In the genomic region with DNA sequence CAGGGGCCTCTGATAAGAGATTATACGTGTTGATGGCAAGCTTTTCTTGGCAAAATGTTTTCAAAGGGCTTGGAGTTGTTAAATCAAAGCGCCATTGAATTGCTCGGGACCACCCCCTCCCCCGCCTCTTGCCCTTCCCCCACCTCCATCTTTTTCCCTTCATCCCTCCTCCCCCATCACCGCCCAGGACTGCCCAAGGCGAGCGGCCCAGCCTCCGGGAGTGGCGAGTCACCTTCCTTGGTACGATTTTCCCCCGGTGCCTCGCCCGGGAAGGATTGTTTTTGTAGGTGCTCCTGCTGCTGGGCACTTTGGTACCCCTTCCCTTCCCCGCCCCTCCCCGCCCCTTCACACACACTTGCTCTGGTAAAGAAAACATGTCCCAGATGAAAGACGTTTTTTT, we compare ENCODE assay signal across 10 cellular contexts.
DNase-seq lines count a peak whose midpoint lies in the region; TF ChIP-seq lines count a peak whose summit lies in the region.
"Had no signal": no experiment of that assay in that cellular context is flagged by ENCODE, and none has a peak within 500 bp of the region (broad histone marks: within the 10 kb centered on the region; RNA-seq: fewer than 3 reads in every experiment).

No MANE protein-coding gene starts in this region.

- peak overlapping the region; percentile 95 for H3K4me2 ChIP-seq in skeletal muscle satellite cell (ENCODE audit: low read length)

- H3K27ac ChIP-seq in HUES48 (ENCODE audit: low read depth, low read length) = no peak overlapping the region
- H3K27ac ChIP-seq in brain microvascular endothelial cell = no peak overlapping the region

- no peak for TF ChIP-seq CTCF in brain microvascular endothelial cell (IDR thresholded peaks at IDR 0.05; ENCODE audit: low read depth, low read length, missing control alignments)

- in situ Hi-C loops in brain microvascular endothelial cell (cut with HindIII; ENCODE audit: low pct_ligation_motif_present, low sequenced_read_pairs) = no loop called here
- in situ Hi-C loops in G401 (cut with HindIII; ENCODE audit: low sequenced_read_pairs) = no loop called here

- peak overlapping the region; percentile 55 for H3K4me3 ChIP-seq in HUES48 (ENCODE audit: low read depth, low read length)
- peak overlapping the region; percentile 43 for H3K4me3 ChIP-seq in brain microvascular endothelial cell (ENCODE audit: low read depth, low read length)
- H3K4me3 ChIP-seq in skeletal muscle satellite cell (ENCODE audit: low read length) = peak overlapping the region; percentile 70

- no peaks in the 10 kb centered on the region for H3K36me3 ChIP-seq in HUES48 (ENCODE audit: control insufficient read depth, insufficient read depth, low read length)
- H3K36me3 ChIP-seq in brain microvascular endothelial cell (replicated peaks) = no peaks in the 10 kb centered on the region
- no peaks in the 10 kb centered on the region for H3K36me3 ChIP-seq in skeletal muscle satellite cell (ENCODE audit: insufficient read depth, low read length)

- H3K27me3 ChIP-seq in HUES48 (ENCODE audit: control insufficient read depth, insufficient read depth, low read length) = peaks cover 90% of the 10 kb centered on the region
- H3K27me3 ChIP-seq in brain microvascular endothelial cell (replicated peaks) = no peaks in the 10 kb centered on the region
- peaks cover 13% of the 10 kb centered on the region for H3K27me3 ChIP-seq in skeletal muscle satellite cell (ENCODE audit: control insufficient read depth, insufficient read depth, low read length)

- H3K9me3 ChIP-seq in HUES48 (ENCODE audit: control insufficient read depth, insufficient read depth, low read length) = no peaks in the 10 kb centered on the region
- H3K9me3 ChIP-seq in skeletal muscle satellite cell (replicated peaks; ENCODE audit: low read length) = no peaks in the 10 kb centered on the region

- peaks cover 40% of the 10 kb centered on the region for H3K4me1 ChIP-seq in HUES48 (ENCODE audit: control insufficient read depth, insufficient read depth, low read length)
- H3K4me1 ChIP-seq in skeletal muscle satellite cell (ENCODE audit: control insufficient read depth, insufficient read depth, low read length) = peaks cover 20% of the 10 kb centered on the region

- H3K9ac ChIP-seq in HUES48 (ENCODE audit: low read depth, low read length) (no peak overlapping the region), skeletal muscle satellite cell (ENCODE audit: low read depth, low read length) (peak overlapping the region; percentile 78)

- DNase-seq in brain microvascular endothelial cell (no peak), kidney tubule cell (ENCODE audit: low spot score) (peak; percentile 17), MV-4-11 (lab: John Stamatoyannopoulos, UW) (no peak), NCI-H1105 (lab: John Stamatoyannopoulos, UW) (no peak), NCI-H446 treated with DMSO at 0.1 percent for 48 hours (lab: John Stamatoyannopoulos, UW) (no peak), G401 (ENCODE audit: low spot score) (no peak)
- DNase-seq: NCI-H82, T-helper 1 cell had no signal
